Comparison of ENCODE assay signal across 34 cellular contexts in the genomic region with DNA sequence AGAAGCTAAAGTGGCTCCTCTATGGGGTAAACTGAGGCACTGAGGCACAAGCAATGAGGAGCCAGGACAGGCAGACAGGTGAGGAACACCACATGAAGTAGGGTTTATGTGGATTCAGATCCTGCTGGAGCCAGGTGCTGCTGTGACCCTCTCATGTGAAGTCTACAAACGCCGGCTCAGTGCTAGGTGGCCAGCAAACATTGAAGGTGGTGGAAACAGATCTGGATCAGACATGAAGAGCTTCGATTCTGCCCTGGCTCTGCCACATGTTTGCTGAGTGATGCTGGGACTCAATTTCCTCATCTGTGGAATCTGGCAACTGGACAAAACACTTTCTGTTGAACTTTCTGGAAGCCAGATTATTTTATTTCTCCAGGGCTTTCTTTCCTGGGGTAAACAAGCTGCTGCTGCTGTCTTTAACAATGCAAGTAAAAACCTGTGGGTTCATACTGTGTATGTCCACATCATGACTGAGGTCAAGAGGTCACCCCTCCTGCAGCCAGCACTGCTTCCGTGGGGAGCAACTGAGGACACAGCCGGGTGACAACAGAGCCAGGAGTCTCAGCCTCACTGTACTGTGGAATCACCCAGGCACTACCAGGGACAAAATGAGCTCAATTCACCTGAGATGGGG. TPM values are rescaled to one million over a fixed set of nuclear protein-coding genes. Genes with fewer than 3 reads are reported as not detected.
"Had no signal": no experiment of that assay in that cellular context is flagged by ENCODE, and none has a peak within 500 bp of the region (broad histone marks: within the 10 kb centered on the region; RNA-seq: fewer than 3 reads in every experiment).

No MANE protein-coding gene starts in this region.

- ATAC-seq: activated CD4-positive, CD25-positive, alpha-beta regulatory T cell treated with anti-CD3 and anti-CD28 coated beads, Interleukin-2, amount 50 U/mL, for 24 hours; esophagus mucosa; mucosa of descending colon; stimulated activated memory B cell treated with anti-CD40 and anti-IgM and Interleukin-4, amounts not matched to agents 10 μg/mL and 1 μg/mL and 100 μg/mL, for 72 hours; T-helper 17 cell had no signal

- H3K4me3 ChIP-seq: hepatocyte, lung, mucosa of descending colon, sigmoid colon, transverse colon had no signal

- DNase-seq: activated CD4-positive, alpha-beta memory T cell treated with anti-CD3 and anti-CD28 coated beads for 36 hours; activated CD4-positive, alpha-beta T cell treated with anti-CD3 and anti-CD28 coated beads for 48 hours; activated CD8-positive, alpha-beta memory T cell treated with anti-CD3 and anti-CD28 coated beads, Interleukin-2, amount 50 U/mL, for 4 hours; activated gamma-delta T cell; activated naive CD4-positive, alpha-beta T cell treated with anti-CD3 and anti-CD28 coated beads, Interleukin-2, amount 10 ng/mL, durations not matched to agents 7 days and 5 days; activated naive CD8-positive, alpha-beta T cell treated with anti-CD3 and anti-CD28 coated beads, Interleukin-2, amount 10 ng/mL, durations not matched to agents 7 days and 5 days; activated T-cell treated with anti-CD3 and anti-CD28 coated beads, Interleukin-2, amount 50 U/mL, for 1 hour; amniotic stem cell; central memory CD4-positive, alpha-beta T cell; endodermal cell; glutamatergic neuron; islet precursor cell; mucosa of descending colon; sigmoid colon; small intestine; stimulated activated CD4-positive, alpha-beta T cell treated with anti-CD3 and anti-CD28 coated beads, Interleukin-1b, Interleukin-23, amount 100 ng/mL, for 48 hours; stimulated activated CD4-positive, alpha-beta T cell treated with anti-CD3 and anti-CD28 coated beads, Interleukin-4, amount 100 ng/mL, for 4 hours; stimulated activated CD8-positive, alpha-beta memory T cell treated with anti-CD3 and anti-CD28 coated beads, Interleukin-4, amount 100 ng/mL, for 48 hours; T-helper 17 cell; T1000; transverse colon; WERI-Rb-1 had no signal

- FAIRE-seq: frontal cortex, small intestine had no signal

- H3K27ac ChIP-seq: hepatocyte, sigmoid colon, transverse colon, WERI-Rb-1 had no signal

- H3K4me1 ChIP-seq: sigmoid colon, transverse colon had no signal

- H3K4me2 ChIP-seq: hepatocyte had no signal

- H3K36me3 ChIP-seq: sigmoid colon, transverse colon, WERI-Rb-1 had no signal

- H3K79me2 ChIP-seq: hepatocyte had no signal

- H3K9me3 ChIP-seq: mucosa of descending colon, sigmoid colon, transverse colon had no signal

- H3K27me3 ChIP-seq: hepatocyte, sigmoid colon, transverse colon had no signal

RNA-seq across cellular contexts. Expression of a gene that starts 33.3 kb away (rescaled TPM):
- total RNA-seq: activated CD4-positive, alpha-beta memory T cell treated with anti-CD3 and anti-CD28 coated beads for 36 hours; activated CD8-positive, alpha-beta memory T cell treated with anti-CD3 and anti-CD28 coated beads for 36 hours; activated naive CD8-positive, alpha-beta T cell treated with anti-CD3 and anti-CD28 coated beads, Interleukin-2, amount 10 ng/mL, durations not matched to agents 7 days and 5 days; endodermal cell; esophagus mucosa; frontal cortex; hepatocyte; lung; mesenteric fat pad; mucosa of descending colon; myocyte; osteoblast; sigmoid colon; T-helper 17 cell; temporal lobe; transverse colon; urinary bladder had no signal
- polyA plus RNA-seq: hepatocyte, lung, sigmoid colon, small intestine, urinary bladder had no signal
